Comparison of ENCODE assay signal across 10 cellular contexts in the genomic region with DNA sequence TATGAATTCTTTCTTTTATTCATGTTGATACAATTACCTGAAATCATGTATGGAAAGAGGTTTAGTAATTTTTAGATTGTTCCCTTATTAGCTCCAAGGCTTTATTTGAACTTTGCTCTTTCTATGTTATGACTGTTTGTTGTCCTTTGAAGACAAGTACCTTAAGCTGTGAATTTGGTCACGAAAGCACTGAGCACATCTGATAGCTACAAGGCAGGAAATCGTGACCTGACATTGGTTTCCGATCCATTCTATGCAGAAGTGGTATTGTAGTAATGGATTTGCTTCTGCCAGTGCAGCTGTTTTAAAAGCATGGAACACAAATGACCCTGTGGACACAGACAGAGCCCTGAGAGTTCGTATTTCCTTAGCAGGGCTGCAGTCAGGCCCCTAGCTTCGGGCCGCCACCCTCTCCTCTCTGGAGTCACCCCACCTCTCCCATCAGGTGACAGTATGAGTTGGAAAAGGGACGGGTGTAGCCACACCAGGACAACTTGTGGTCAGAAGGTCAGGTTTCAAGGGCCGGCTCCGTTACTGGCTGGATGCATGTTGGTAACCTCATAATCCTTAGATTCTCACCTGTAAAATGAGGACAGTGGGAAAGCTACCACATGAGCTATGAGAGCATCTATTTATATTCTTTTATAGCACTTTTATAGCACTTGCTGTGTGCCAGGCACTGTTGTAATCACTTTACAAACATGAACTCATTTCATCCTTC.
DNase-seq lines count a peak whose midpoint lies in the region; ATAC-seq and TF ChIP-seq lines count a peak whose summit lies in the region.
"Had no signal": no experiment of that assay in that cellular context is flagged by ENCODE, and none has a peak within 500 bp of the region (broad histone marks: within the 10 kb centered on the region; RNA-seq: fewer than 3 reads in every experiment).

No MANE protein-coding gene starts in this region.

- ATAC-seq in GM21423 (IDR thresholded peaks at IDR 0.05; ENCODE audit: unreplicated experiment): peak; percentile 33
- peak; percentile 35 for ATAC-seq in activated CD8-positive, alpha-beta T cell treated with anti-CD3 and anti-CD28 coated beads for 36 hours

- H3K27ac ChIP-seq in mesenchymal stem cell (ENCODE audit: low read length, poor library complexity, severe bottlenecking) (no peak overlapping the region), caudate nucleus (ENCODE audit: low read depth, low read length) (no peak overlapping the region)

- H3K9ac ChIP-seq in mesenchymal stem cell (ENCODE audit: low read length): no peak overlapping the region

- peak overlapping the region; percentile 39 for H2BK120ac ChIP-seq in mesenchymal stem cell (ENCODE audit: low read depth, low read length)

- DNase-seq in AG09309 (ENCODE audit: low read depth) (peak; percentile 52), mesenchymal stem cell (no peak), GM20000 (ENCODE audit: low spot score) (no peak), caudate nucleus (lab: John Stamatoyannopoulos, UW) (no peak), NCI-H1930 (lab: John Stamatoyannopoulos, UW) (no peak), glutamatergic neuron (no peak)
- DNase-seq in activated CD8-positive, alpha-beta T cell treated with anti-CD3 and anti-CD28 coated beads for 36 hours: peak; percentile 18
- DNase-seq: DMS79, OCI-M1 had no signal

- no peak overlapping the region for H3K4me3 ChIP-seq in AG09309 (ENCODE audit: control insufficient read depth, low read depth, low read length)
- H3K4me3 ChIP-seq in mesenchymal stem cell (ENCODE audit: insufficient read depth in 1 of 2, low read depth in 1 of 2, low read length in 2 of 2): no peak overlapping the region

- H3K36me3 ChIP-seq in mesenchymal stem cell (ENCODE audit: control insufficient read depth in 1 of 2, insufficient read depth in 2 of 2, low read depth in 1 of 2, low read length in 2 of 2): peaks cover 3% of the 10 kb centered on the region in 2 experiments

- H3K4me1 Mint-ChIP-seq in activated CD8-positive, alpha-beta T cell treated with anti-CD3 and anti-CD28 coated beads for 36 hours (ENCODE audit: low read depth): peaks cover 48% of the 10 kb centered on the region
- peaks cover 16% of the 10 kb centered on the region for H3K4me1 Mint-ChIP-seq in glutamatergic neuron (ENCODE audit: low read depth, unreplicated experiment)

- no peak overlapping the region for H4K91ac ChIP-seq in mesenchymal stem cell (ENCODE audit: low read length)

- peaks cover 22% of the 10 kb centered on the region for H3K79me1 ChIP-seq in mesenchymal stem cell (replicated peaks; ENCODE audit: low read length, poor library complexity, severe bottlenecking)

- H3K18ac ChIP-seq in mesenchymal stem cell (ENCODE audit: low read depth in 1 of 2, low read length in 2 of 2): peak overlapping the region in 1 of 2 experiments; percentile 55

- no peaks in the 10 kb centered on the region for H3K27me3 ChIP-seq in mesenchymal stem cell (ENCODE audit: control insufficient read depth in 1 of 2, insufficient read depth in 1 of 2, low read length in 2 of 2)

- H3K9me3 ChIP-seq in mesenchymal stem cell (ENCODE audit: control insufficient read depth, low read length): no peaks in the 10 kb centered on the region

- no peak overlapping the region for H2AFZ ChIP-seq in mesenchymal stem cell (ENCODE audit: low read depth, low read length)

- peaks cover 22% of the 10 kb centered on the region for H3K4me1 ChIP-seq in mesenchymal stem cell (ENCODE audit: control insufficient read depth, insufficient read depth, low read depth, low read length)

- 80% methylated on average over 6 of the region's 9 CpGs for WGBS in mesenchymal stem cell

- H3K4me2 ChIP-seq in mesenchymal stem cell (ENCODE audit: low read length, poor library complexity, severe bottlenecking): no peak overlapping the region

- H3K27ac Mint-ChIP-seq in activated CD8-positive, alpha-beta T cell treated with anti-CD3 and anti-CD28 coated beads for 36 hours: no peak overlapping the region
- H3K27ac Mint-ChIP-seq in glutamatergic neuron (ENCODE audit: unreplicated experiment): no peak overlapping the region

- H4K8ac ChIP-seq in mesenchymal stem cell (ENCODE audit: low read length): no peak overlapping the region

- peak overlapping the region; percentile 52 to 67 for H2BK12ac ChIP-seq in mesenchymal stem cell (ENCODE audit: low read length in 2 of 2)

- intact Hi-C loops in activated CD8-positive, alpha-beta T cell treated with anti-CD3 and anti-CD28 coated beads for 36 hours (cut with micrococcal nuclease): no loop called here

- TF ChIP-seq CTCF in AG09309 (IDR thresholded peaks at IDR 0.05; ENCODE audit: control insufficient read depth, insufficient read depth, low read depth, low read length, missing control alignments) (no peak), GM20000 (IDR thresholded peaks at IDR 0.05; ENCODE audit: extremely low read depth, missing control alignments) (no peak), glutamatergic neuron (IDR thresholded peaks at IDR 0.05; ENCODE audit: partially characterized antibody, unreplicated experiment) (no peak)
- no peak for TF ChIP-seq CTCF in activated CD8-positive, alpha-beta T cell treated with anti-CD3 and anti-CD28 coated beads for 36 hours (IDR thresholded peaks at IDR 0.05)

- POLR2A ChIA-PET in activated CD8-positive, alpha-beta T cell treated with anti-CD3 and anti-CD28 coated beads for 36 hours (lab: Charles Lee): interaction anchor here (0.6 kb wide), 1 partner anchor 137 kb away, joined by 3 read pairs; no protein-coding TSS in a partner anchor

- no peak overlapping the region for H2BK5ac ChIP-seq in mesenchymal stem cell (ENCODE audit: low read depth, low read length, poor library complexity, severe bottlenecking)

- H3K27me3 Mint-ChIP-seq in activated CD8-positive, alpha-beta T cell treated with anti-CD3 and anti-CD28 coated beads for 36 hours: no peaks in the 10 kb centered on the region
- peaks cover 3% of the 10 kb centered on the region for H3K27me3 Mint-ChIP-seq in glutamatergic neuron (ENCODE audit: unreplicated experiment)

- peak overlapping the region in 1 of 2 experiments; percentile 48 for H3K23ac ChIP-seq in mesenchymal stem cell (ENCODE audit: low read length in 2 of 2)

- peak overlapping the region in 1 of 2 experiments; percentile 87 for H3K14ac ChIP-seq in mesenchymal stem cell (ENCODE audit: low read length in 2 of 2)

- H3K36me3 Mint-ChIP-seq in activated CD8-positive, alpha-beta T cell treated with anti-CD3 and anti-CD28 coated beads for 36 hours (ENCODE audit: low read depth): no peaks in the 10 kb centered on the region
- no peaks in the 10 kb centered on the region for H3K36me3 Mint-ChIP-seq in glutamatergic neuron (ENCODE audit: unreplicated experiment)

- no peak overlapping the region for H2BK15ac ChIP-seq in mesenchymal stem cell (ENCODE audit: low read depth, poor library complexity, severe bottlenecking)

- CTCF ChIA-PET in activated CD8-positive, alpha-beta T cell treated with anti-CD3 and anti-CD28 coated beads for 36 hours (lab: Charles Lee): interaction anchor here (0.8 to 2.0 kb wide), 6 partner anchors 9 to 108 kb away, joined by 3 to 5 read pairs (median 4); no protein-coding TSS in a partner anchor

- H3K4ac ChIP-seq in mesenchymal stem cell (ENCODE audit: low read depth in 1 of 2, low read length in 2 of 2): peak overlapping the region in 1 of 2 experiments; percentile 35

- no peaks in the 10 kb centered on the region for H3K9me3 Mint-ChIP-seq in activated CD8-positive, alpha-beta T cell treated with anti-CD3 and anti-CD28 coated beads for 36 hours
- H3K9me3 Mint-ChIP-seq in glutamatergic neuron (ENCODE audit: unreplicated experiment): no peaks in the 10 kb centered on the region

- H2AK5ac ChIP-seq in mesenchymal stem cell (ENCODE audit: low read length, severe bottlenecking): no peak overlapping the region

- no peak overlapping the region for H3K4me3 Mint-ChIP-seq in activated CD8-positive, alpha-beta T cell treated with anti-CD3 and anti-CD28 coated beads for 36 hours
- H3K4me3 Mint-ChIP-seq in glutamatergic neuron (ENCODE audit: unreplicated experiment): no peak overlapping the region

Comparison
In these comparisons a context has a peak if more than half of its experiments do, and no peak if none do; other contexts are left out.
1. DNase-seq: peak in AG09309 (single experiment) and activated CD8-positive, alpha-beta T cell treated with anti-CD3 and anti-CD28 coated beads for 36 hours (single experiment); none in mesenchymal stem cell (single experiment), GM20000 (single experiment), caudate nucleus (0 of 61), NCI-H1930 (0 of 2) and glutamatergic neuron (single experiment).